1 cellular context compared by ENCODE assay signal in the genomic region with DNA sequence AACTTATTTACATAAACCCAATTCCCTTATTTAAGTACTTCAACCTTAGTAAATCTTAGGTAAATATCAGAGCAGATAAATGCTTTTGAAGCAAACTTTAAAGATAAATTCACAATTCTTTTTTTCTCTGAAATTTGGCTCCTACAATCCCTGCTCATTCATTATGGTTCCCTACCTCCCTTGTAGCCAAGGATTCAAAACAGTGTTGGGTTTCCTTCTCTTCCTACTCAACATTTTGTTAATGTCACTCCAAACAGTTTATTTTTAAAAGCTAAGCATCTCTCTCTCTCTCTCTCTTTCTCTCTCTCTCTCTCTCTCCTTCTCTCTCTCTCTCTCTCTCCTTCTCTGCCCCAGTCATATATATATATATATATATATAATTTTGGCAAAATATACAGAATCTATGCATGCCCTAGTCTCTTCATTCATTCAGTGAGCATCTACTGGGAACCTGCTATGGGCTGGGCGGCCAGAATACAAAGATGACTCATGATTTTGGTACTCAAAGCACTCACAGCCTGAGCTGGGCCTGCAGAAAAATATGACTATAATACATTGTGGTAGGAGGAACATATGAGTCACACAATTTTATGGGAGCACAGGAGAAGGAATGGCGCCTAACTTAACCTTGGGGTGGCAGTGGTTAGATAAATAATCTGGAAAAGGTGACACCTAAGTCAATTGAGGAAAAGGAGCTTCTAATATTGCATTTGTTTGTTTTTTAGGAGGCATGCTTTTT.
TF ChIP-seq lines count a peak whose summit lies in the region.

No MANE protein-coding gene starts in this region.

TF ChIP-seq in HCT116, 20 proteins besides CTCF, POLR2A, EP300 and RAD21 (continued from another document):
- no peak for TF ChIP-seq EZH2 (IDR thresholded peaks at IDR 0.05)
- no peak for TF ChIP-seq ZFX (IDR thresholded peaks at IDR 0.05)
- TF ChIP-seq POLR2AphosphoS5 (IDR thresholded peaks at IDR 0.05; ENCODE audit: low read depth, low read length) = peak; percentile 45; the same call in 1 of the 2 replicates
- no peak for TF ChIP-seq CEBPB (IDR thresholded peaks at IDR 0.05; ENCODE audit: low read depth)
- TF ChIP-seq, protein P1, sequence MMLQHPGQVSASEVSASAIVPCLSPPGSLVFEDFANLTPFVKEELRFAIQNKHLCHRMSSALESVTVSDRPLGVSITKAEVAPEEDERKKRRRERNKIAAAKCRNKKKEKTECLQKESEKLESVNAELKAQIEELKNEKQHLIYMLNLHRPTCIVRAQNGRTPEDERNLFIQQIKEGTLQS (IDR thresholded peaks at IDR 0.05) = peak; percentile 65; the same call in 1 of the 2 replicates
- TF ChIP-seq YY1 (IDR thresholded peaks at IDR 0.05; ENCODE audit: extremely low read depth, insufficient replicate concordance, low read depth, low read length) = peak; percentile 71
- no peak for TF ChIP-seq ELF1 (IDR thresholded peaks at IDR 0.05; ENCODE audit: borderline replicate concordance, low read depth)
- TF ChIP-seq ZBTB33 (IDR thresholded peaks at IDR 0.05; ENCODE audit: extremely low read depth, insufficient replicate concordance, low read length) = no peak
TF ChIP-seq in HCT116: peak in this region for 12.
